Comparison of ENCODE assay signal across 21 cellular contexts in genomic region chr15:72923304-72923703, GRCh38.
"Had no signal": no experiment of that assay in that cellular context is flagged by ENCODE, and none has a peak within 500 bp of the region (broad histone marks: within the 10 kb centered on the region; RNA-seq: fewer than 3 reads in every experiment).

No MANE protein-coding gene starts in this region.

- H3K4me1 ChIP-seq: body of pancreas, prostate gland, right lobe of liver had no signal

- H3K27me3 ChIP-seq: body of pancreas, right lobe of liver had no signal

- H3K9me3 ChIP-seq: body of pancreas, prostate gland, right lobe of liver had no signal

- H3K4me1 Mint-ChIP-seq: activated B cell treated with CpG ODN at 0.5 μM for 24 hours; nephron; stimulated activated naive B cell treated with anti-CD40 and anti-IgM and Interleukin-4, amounts not matched to agents 10 μg/mL and 1 μg/mL and 100 μg/mL, for 72 hours had no signal

- H3K27ac Mint-ChIP-seq: activated B cell treated with CpG ODN at 0.5 μM for 24 hours; activated naive CD4-positive, alpha-beta T cell treated with anti-CD3 and anti-CD28 coated beads, Interleukin-2, amount 50 U/mL, for 72 hours; immature natural killer cell; nephron; stimulated activated naive B cell treated with anti-CD40 and anti-IgM and Interleukin-4, amounts not matched to agents 10 μg/mL and 1 μg/mL and 100 μg/mL, for 72 hours; T-cell had no signal

- H3K4me3 ChIP-seq: body of pancreas, prostate gland, right lobe of liver had no signal

- H3K36me3 Mint-ChIP-seq: activated naive CD4-positive, alpha-beta T cell treated with anti-CD3 and anti-CD28 coated beads, Interleukin-2, amount 50 U/mL, for 72 hours; stimulated activated naive B cell treated with anti-CD40 and anti-IgM and Interleukin-4, amounts not matched to agents 10 μg/mL and 1 μg/mL and 100 μg/mL, for 72 hours; T-cell had no signal

- DNase-seq: activated B cell treated with CpG ODN at 0.5 μM for 24 hours; activated CD4-positive, alpha-beta T cell treated with anti-CD3 and anti-CD28 coated beads, Interleukin-2, amount 50 U/mL, for 1 hour; activated T-cell treated with anti-CD3 and anti-CD28 coated beads for 4 hours; amniotic stem cell; body of pancreas; cortex of kidney; effector CD8-positive, alpha-beta T cell; immature natural killer cell; left colon; mammary epithelial cell; right lobe of liver; stimulated activated CD4-positive, alpha-beta T cell treated with anti-CD3 and anti-CD28 coated beads, Interleukin-1b, Interleukin-23, amount 100 ng/mL, for 48 hours; stimulated activated naive B cell treated with anti-CD40 and anti-IgM and Interleukin-4, amounts not matched to agents 10 μg/mL and 1 μg/mL and 100 μg/mL, for 72 hours; substantia nigra; T-cell; T1000; trophoblast cell had no signal

- H3K36me3 ChIP-seq: prostate gland, right lobe of liver had no signal

- ATAC-seq: activated naive CD4-positive, alpha-beta T cell treated with anti-CD3 and anti-CD28 coated beads, Interleukin-2, amount 50 U/mL, for 72 hours; body of pancreas; left colon; right lobe of liver; stimulated activated naive B cell treated with anti-CD40 and anti-IgM and Interleukin-4, amounts not matched to agents 10 μg/mL and 1 μg/mL and 100 μg/mL, for 72 hours; T-cell had no signal

- H3K9me3 Mint-ChIP-seq: activated naive CD4-positive, alpha-beta T cell treated with anti-CD3 and anti-CD28 coated beads, Interleukin-2, amount 50 U/mL, for 72 hours; central memory CD8-positive, alpha-beta T cell; immature natural killer cell; nephron; T-cell had no signal

- H3K4me3 Mint-ChIP-seq: activated B cell treated with CpG ODN at 0.5 μM for 24 hours; central memory CD8-positive, alpha-beta T cell; immature natural killer cell; nephron; stimulated activated naive B cell treated with anti-CD40 and anti-IgM and Interleukin-4, amounts not matched to agents 10 μg/mL and 1 μg/mL and 100 μg/mL, for 72 hours; T-cell had no signal

- H3K27ac ChIP-seq: body of pancreas, prostate gland, right lobe of liver had no signal
